ENCODE assay signal across 22 cellular contexts in the genomic region with DNA sequence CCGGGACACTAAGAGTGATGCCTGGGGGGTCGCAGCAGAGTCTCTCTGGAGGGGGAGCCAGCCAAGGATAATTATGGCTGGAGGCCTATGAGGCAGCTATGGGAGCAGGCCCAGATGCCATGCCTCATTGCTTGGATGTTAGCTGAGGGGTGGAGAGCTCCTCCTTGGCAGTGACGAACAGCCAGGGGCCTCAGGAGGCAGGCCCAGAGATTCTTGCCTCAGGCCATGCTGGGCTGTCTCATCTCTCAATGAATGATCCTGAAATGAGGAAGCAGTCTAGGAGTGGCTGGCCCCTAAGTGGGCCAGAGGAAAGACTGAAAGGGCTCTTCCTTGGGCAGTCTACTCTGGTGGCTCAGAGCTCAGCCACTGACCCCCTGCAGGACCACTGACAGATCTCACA.
DNase-seq lines count a peak whose midpoint lies in the region; ATAC-seq, FAIRE-seq and TF ChIP-seq lines count a peak whose summit lies in the region.
"Had no signal": no experiment of that assay in that cellular context is flagged by ENCODE, and none has a peak within 500 bp of the region (broad histone marks: within the 10 kb centered on the region; RNA-seq: fewer than 3 reads in every experiment).

No MANE protein-coding gene starts in this region.

- no peak for TF ChIP-seq POLR2A in H54 (IDR thresholded peaks at IDR 0.05; ENCODE audit: low read depth, low read length)

- no peak for TF ChIP-seq CTCF in RWPE1 (conservative IDR thresholded peaks at IDR 0.05; ENCODE audit: low read depth)
- TF ChIP-seq CTCF in foreskin fibroblast (IDR thresholded peaks at IDR 0.05; ENCODE audit: low read depth, low read length): no peak

- no peak overlapping the region for H3K4me3 ChIP-seq in foreskin fibroblast (ENCODE audit: low read depth in 1 of 2, low read length in 2 of 2)
- H3K4me3 ChIP-seq: A549, ascending aorta, vagina had no signal

- CTCF ChIA-PET in RWPE1 (lab: Yijun Ruan, JAX): no interaction called here

- DNase-seq in AG08395 (ENCODE audit: low spot score): peak; percentile 50
- DNase-seq in H54 (ENCODE audit: insufficient read length, low spot score): peak; percentile 47
- peak; percentile 15 for DNase-seq in RWPE1 (ENCODE audit: low spot score)
- peak; percentile 40 to 79 for DNase-seq in foreskin fibroblast
- DNase-seq in 8988T: no peak
- DNase-seq in NCI-H526 treated with DMSO at 0.1 percent for 48 hours (lab: John Stamatoyannopoulos, UW): no peak
- no peak for DNase-seq in HuH-7 (ENCODE audit: low spot score)
- DNase-seq: activated CD8-positive, alpha-beta memory T cell treated with anti-CD3 and anti-CD28 coated beads, Interleukin-2, amount 50 U/mL, for 48 hours; activated naive CD4-positive, alpha-beta T cell; CD8-positive, alpha-beta memory T cell; glutamatergic neuron; MM.1S; NCI-H2081; T-helper 2 cell had no signal

- POLR2A ChIA-PET in RWPE1 (lab: Yijun Ruan, JAX; ENCODE audit: low non-redundant PET): no interaction called here

- no peak overlapping the region for H3K27ac ChIP-seq in RWPE1
- H3K27ac ChIP-seq: A549, ascending aorta, vagina had no signal

- no peak for ATAC-seq in HG02973 (IDR thresholded peaks at IDR 0.05; ENCODE audit: unreplicated experiment)
- ATAC-seq: A549 had no signal

- no peak for FAIRE-seq in H54 (lab: Jason Lieb, UNC)
- FAIRE-seq: A549, colon, endothelial cell of umbilical vein, GM12891, HTR-8/SVneo had no signal

Comparison
In these comparisons a context has a peak if more than half of its experiments do, and no peak if none do; other contexts are left out.
1. DNase-seq: peak in AG08395 (single experiment), H54 (single experiment), RWPE1 (single experiment) and foreskin fibroblast (2 of 2); none in 8988T (single experiment), NCI-H526 treated with DMSO at 0.1 percent for 48 hours (single experiment) and HuH-7 (single experiment).